ENCODE assay signal across 8 cellular contexts in the genomic region with DNA sequence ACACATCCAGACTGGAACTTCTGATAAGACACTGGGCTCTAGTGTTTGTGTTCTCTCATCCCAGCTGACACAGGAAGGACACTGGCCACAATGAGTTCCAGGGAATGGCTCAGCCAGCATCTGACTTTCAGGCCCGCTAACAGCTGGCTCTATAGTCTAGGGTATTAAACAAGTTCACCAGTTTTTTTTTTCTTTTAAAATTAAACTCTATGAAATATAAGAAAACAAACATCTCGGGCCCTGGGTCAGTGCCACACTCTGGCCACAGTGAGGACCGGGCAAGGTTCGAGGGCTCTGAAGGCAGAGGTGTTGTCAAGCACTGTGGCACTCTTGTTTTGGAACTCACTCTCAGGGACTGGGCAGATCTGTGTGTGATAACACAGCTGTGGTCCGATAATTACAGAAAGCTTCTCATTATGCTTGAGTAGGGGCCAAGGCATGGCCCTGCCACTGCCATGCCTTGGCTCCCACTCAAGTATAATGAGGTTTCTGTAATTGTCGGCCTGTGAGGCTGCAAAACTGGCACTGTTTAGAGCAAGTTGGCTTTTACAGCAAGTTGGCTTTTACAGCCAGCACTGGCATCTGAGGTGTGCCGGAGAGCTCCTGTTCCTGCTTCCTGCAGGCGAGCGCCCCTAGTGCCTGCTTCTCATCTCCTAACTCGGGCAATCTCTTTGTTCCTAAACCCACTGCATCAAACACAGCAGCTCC.
DNase-seq lines count a peak whose midpoint lies in the region; ATAC-seq, FAIRE-seq and TF ChIP-seq lines count a peak whose summit lies in the region.

No MANE protein-coding gene starts in this region.

- peak overlapping the region; percentile 56 for H3K4me2 ChIP-seq in skeletal muscle satellite cell (ENCODE audit: low read length)

- peaks cover 3% of the 10 kb centered on the region for H3K27me3 ChIP-seq in skeletal muscle satellite cell (ENCODE audit: control insufficient read depth, insufficient read depth, low read length)

- no peak for FAIRE-seq in RCC 7860 (lab: Jason Lieb, UNC)

- H3K36me3 ChIP-seq in skeletal muscle satellite cell (ENCODE audit: insufficient read depth, low read length): no peaks in the 10 kb centered on the region

- no peak overlapping the region for H3K9ac ChIP-seq in skeletal muscle satellite cell (ENCODE audit: low read depth, low read length)

- TF ChIP-seq CTCF in AG09309 (IDR thresholded peaks at IDR 0.05; ENCODE audit: control insufficient read depth, insufficient read depth, low read depth, low read length, missing control alignments): peak; percentile 51

- H3K9me3 ChIP-seq in skeletal muscle satellite cell (replicated peaks; ENCODE audit: low read length): no peaks in the 10 kb centered on the region

- H3K4me3 ChIP-seq in AG09309 (ENCODE audit: control insufficient read depth, low read depth, low read length) (no peak overlapping the region), skeletal muscle satellite cell (ENCODE audit: low read length) (no peak overlapping the region)

- ATAC-seq in GM21390 (IDR thresholded peaks at IDR 0.05; ENCODE audit: unreplicated experiment): peak; percentile 64
- ATAC-seq in HG03039 (IDR thresholded peaks at IDR 0.05; ENCODE audit: unreplicated experiment): no peak
- no peak for ATAC-seq in HG03139 (IDR thresholded peaks at IDR 0.05; ENCODE audit: unreplicated experiment)

- DNase-seq in AG09309 (ENCODE audit: low read depth) (no peak), RCC 7860 (ENCODE audit: low spot score) (peak; percentile 7), amniotic epithelial cell (ENCODE audit: low read depth) (peak; percentile 27), iPS DF 4.7 (ENCODE audit: extremely low read depth, low spot score) (peak; percentile 11)

- no peaks in the 10 kb centered on the region for H3K4me1 ChIP-seq in skeletal muscle satellite cell (ENCODE audit: control insufficient read depth, insufficient read depth, low read length)
